8 cellular contexts compared by ENCODE assay signal in the genomic region with DNA sequence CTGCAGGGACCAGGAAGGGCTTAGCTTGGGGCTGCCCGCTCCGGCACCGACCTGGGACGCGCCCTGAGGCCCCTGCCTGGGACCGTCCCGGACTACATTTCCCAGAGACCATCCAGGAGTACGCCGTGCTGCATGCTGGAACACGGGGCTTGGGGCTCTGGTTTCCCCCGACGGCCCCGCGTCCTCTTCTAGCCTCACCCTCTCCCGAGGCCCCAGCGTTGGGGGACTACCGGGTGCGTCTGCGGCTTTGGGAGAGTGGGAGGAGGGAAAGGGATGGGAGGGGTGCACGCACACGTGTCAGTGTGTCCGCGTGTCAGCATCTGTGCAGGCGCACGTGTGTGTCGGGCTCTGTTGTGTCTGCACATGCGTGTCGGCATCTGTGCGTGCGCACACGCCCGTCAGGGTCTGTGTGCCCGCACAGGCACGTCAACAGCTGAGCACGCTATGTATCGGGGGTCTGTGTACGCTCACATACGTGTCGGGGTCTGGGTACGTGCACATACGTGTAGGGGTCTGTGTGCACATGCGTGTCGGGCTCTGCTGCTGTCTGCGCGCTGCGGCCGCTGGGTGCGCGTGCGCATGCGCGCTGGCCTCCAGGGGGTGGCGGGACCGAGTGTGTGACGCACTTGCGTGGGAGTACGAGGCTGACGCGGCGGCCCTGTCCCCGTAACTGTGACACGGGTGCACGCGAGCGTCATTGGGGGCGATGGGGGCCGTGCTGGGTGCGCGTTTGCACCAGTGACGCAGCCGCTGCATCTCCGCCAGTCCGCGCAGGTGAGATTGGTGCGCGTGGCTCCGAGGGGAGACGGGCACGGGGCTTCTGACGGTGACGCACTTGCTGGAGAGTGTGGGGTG. TPM values are rescaled to one million over a fixed set of nuclear protein-coding genes. Genes with fewer than 3 reads are reported as not detected.
DNase-seq lines count a peak whose midpoint lies in the region; ATAC-seq and TF ChIP-seq lines count a peak whose summit lies in the region.

A gene (plus strand): TSS at position 623 of the 855 bp plus-strand sequence. CDS start 31,232 bp downstream, outside the sequence.

- intact Hi-C loops in testis (cut with DNase I; ENCODE audit: low total_unique reads), result no loop called here

- peak; percentile 56 for ATAC-seq in HG03103 (IDR thresholded peaks at IDR 0.05; ENCODE audit: low read depth, unreplicated experiment)

- H3K9me3 ChIP-seq in Peyer's patch (no peaks in the 10 kb centered on the region), osteoblast (ENCODE audit: low read depth, low read length) (no peaks in the 10 kb centered on the region), testis (no peaks in the 10 kb centered on the region)

- peak within 1 kb of the TSS; percentile 79 for H3K4me2 ChIP-seq in osteoblast (ENCODE audit: insufficient read depth, low read length)

- TF ChIP-seq POLR2A in Peyer's patch (IDR thresholded peaks at IDR 0.05), result peak; percentile 31 to 52
- TF ChIP-seq POLR2A in testis (IDR thresholded peaks at IDR 0.05), result peak; percentile 29

- no peaks in the 10 kb centered on the region for H3K27me3 ChIP-seq in Peyer's patch
- no peaks in the 10 kb centered on the region for H3K27me3 ChIP-seq in osteoblast (ENCODE audit: insufficient read depth, low read length)
- H3K27me3 ChIP-seq in testis, result no peaks in the 10 kb centered on the region

- peak within 1 kb of the TSS; percentile 92 for H2AFZ ChIP-seq in osteoblast (ENCODE audit: low read length)

- peak; percentile 57 for DNase-seq in NK-92 (lab: John Stamatoyannopoulos, UW; ENCODE audit: unreplicated experiment)
- no peak for DNase-seq in NK-92 treated with Interleukin-12 subunit alpha and Interleukin-12 subunit beta, amount 100 ng/mL, for 24 hours (lab: John Stamatoyannopoulos, UW)
- peak; percentile 82 to 93 (median 82) for DNase-seq in Peyer's patch
- DNase-seq in activated naive CD4-positive, alpha-beta T cell treated with Interleukin-2 at 50 U/mL for 16 hours, result peak; percentile 89
- peak; percentile 57 for DNase-seq in glomerular visceral epithelial cell (ENCODE audit: extremely low spot score)
- DNase-seq in osteoblast (ENCODE audit: insufficient read length, low spot score, missing footprints), result peak; percentile 91
- peak; percentile 85 for DNase-seq in testis

- H3K36me3 ChIP-seq in Peyer's patch, result peaks cover 0 to 6% (median 0%) of the 10 kb centered on the region in 3 donors
- H3K36me3 ChIP-seq in osteoblast (ENCODE audit: insufficient read depth, low read length), result peaks cover 16% of the 10 kb centered on the region
- H3K36me3 ChIP-seq in testis (ENCODE audit: low read depth, missing control alignments), result no peaks in the 10 kb centered on the region

- TF ChIP-seq CTCF in Peyer's patch (IDR thresholded peaks at IDR 0.05) (peak in 4 of 6 experiments; percentile 20 to 76 (median 66)), osteoblast (IDR thresholded peaks at IDR 0.05; ENCODE audit: extremely low read depth, low read depth, low read length) (peak; percentile 40), testis (IDR thresholded peaks at IDR 0.05) (peak in 2 of 3 experiments; percentile 37 to 39)

- 42 to 53% methylated on average over 32 to 81 of the region's 81 CpGs for WGBS in testis, 2 donors

- H3K4me3 ChIP-seq in Peyer's patch (peak within 1 kb of the TSS; percentile 63 to 76 (median 72)), osteoblast (ENCODE audit: insufficient read depth, low read length) (peak within 1 kb of the TSS; percentile 78), testis (peak within 1 kb of the TSS; percentile 75 to 90)

- H3K4me1 ChIP-seq in Peyer's patch (no peaks in the 10 kb centered on the region), osteoblast (ENCODE audit: insufficient read depth, low read length) (peaks cover 4% of the 10 kb centered on the region), testis (no peaks in the 10 kb centered on the region)

- peaks cover 16% of the 10 kb centered on the region for H3K79me2 ChIP-seq in osteoblast (ENCODE audit: insufficient read depth, low read length)

- H4K20me1 ChIP-seq in osteoblast (ENCODE audit: insufficient read depth, low read length), result no peaks in the 10 kb centered on the region

- H3K27ac ChIP-seq in Peyer's patch, result peak within 1 kb of the TSS; percentile 80 to 86 (median 82)
- H3K27ac ChIP-seq in osteoblast (ENCODE audit: low read depth, low read length), result peak within 1 kb of the TSS; percentile 92
- peak within 1 kb of the TSS; percentile 82 to 83 for H3K27ac ChIP-seq in testis

RNA-seq across cellular contexts. Expression of the gene that starts here (rescaled TPM):
- 10 to 100 TPM in 3 of 4 donors, 1 to 10 TPM in 1; 6.8 to 35.5 (median 11.9) TPM for total RNA-seq in Peyer's patch
- total RNA-seq in osteoblast, result 16.6 and 25.0 TPM in 2 replicates
- 10 to 100 TPM; 31.4 to 36.5 TPM for total RNA-seq in testis
- polyA plus RNA-seq in testis (ENCODE audit: insufficient read depth, low read depth, low replicate concordance), result 26.5 TPM
